Comparison of ENCODE assay signal across 9 cellular contexts in genomic region chr19:6276447-6276846, GRCh38. TPM values are rescaled to one million over a fixed set of nuclear protein-coding genes. Genes with fewer than 3 reads are reported as not detected.
DNase-seq lines count a peak whose midpoint lies in the region; ATAC-seq and TF ChIP-seq lines count a peak whose summit lies in the region.
"Had no signal": no experiment of that assay in that cellular context is flagged by ENCODE, and none has a peak within 500 bp of the region (broad histone marks: within the 10 kb centered on the region; RNA-seq: fewer than 3 reads in every experiment).

No MANE protein-coding gene starts in this region.

- H3K4me1 ChIP-seq in heart left ventricle, result peaks cover 37 to 83% (median 72%) of the 10 kb centered on the region in 12 donors

- no peak for TF ChIP-seq POLR2A in heart left ventricle (IDR thresholded peaks at IDR 0.05)

- H3K27me3 ChIP-seq in heart left ventricle, result no peaks in the 10 kb centered on the region

- H3K36me3 Mint-ChIP-seq in WTC11, result no peaks in the 10 kb centered on the region; the same call in 1 of the 2 replicates

- H3K4me1 Mint-ChIP-seq in WTC11, result peaks cover 72% of the 10 kb centered on the region

- ATAC-seq in WTC11 (no peak), heart left ventricle (no peak)
- ATAC-seq in activated CD4-positive, CD25-positive, alpha-beta regulatory T cell treated with anti-CD3 and anti-CD28 coated beads, Interleukin-2, amount 50 U/mL, for 24 hours, result no peak

- no peaks in the 10 kb centered on the region for H3K9me3 ChIP-seq in heart left ventricle

- H3K4me3 Mint-ChIP-seq in WTC11, result no peak overlapping the region

- POLR2A ChIA-PET in WTC11 (lab: Charles Lee), result no interaction called here

- peak; percentile 32 for DNase-seq in ELF-1 (ENCODE audit: low read depth, low spot score)
- no peak for DNase-seq in WTC11 (ENCODE audit: low spot score)
- peak in 3 of 5 donors; percentile 45 to 80 (median 65) for DNase-seq in heart left ventricle
- peak; percentile 62 for DNase-seq in skeletal muscle cell (ENCODE audit: low read depth)
- no peak for DNase-seq in NCI-H526 treated with DMSO at 0.1 percent for 48 hours (lab: John Stamatoyannopoulos, UW)
- no peak for DNase-seq in SW480 (ENCODE audit: low spot score)
- DNase-seq in anterior cingulate cortex (lab: John Stamatoyannopoulos, UW), result no peak

- CTCF ChIA-PET in WTC11 (lab: Charles Lee), result interaction anchor here (2.3 kb wide), 1 partner anchor 58 kb away, joined by 12 read pairs; no protein-coding TSS in a partner anchor

- intact Hi-C loops in heart left ventricle (cut with DNase I), result loop anchor here in 5 of 10 donors (5.0 to 10.0 kb wide), 4 partner anchors 39 to 96 kb away; partner anchors contain the start of gene ALKBH7 (in 1 of the 5)

- H3K36me3 ChIP-seq in heart left ventricle, result no peaks in the 10 kb centered on the region

- 51 to 71% (median 61%) methylated on average over 12 of the region's 12 CpGs for WGBS in heart left ventricle, 4 donors

- H3K9me3 Mint-ChIP-seq in WTC11, result peaks cover 5% of the 10 kb centered on the region

- H3K4me3 ChIP-seq in heart left ventricle (peak overlapping the region in 2 of 12 donors; percentile 2 to 8), skeletal muscle cell (ENCODE audit: low read depth, low read length) (peak overlapping the region; percentile 10)

- H3K27me3 Mint-ChIP-seq in WTC11 (ENCODE audit: low read depth), result peaks cover 6% of the 10 kb centered on the region; the same call in 1 of the 2 replicates

- peak overlapping the region; percentile 40 for H3K27ac Mint-ChIP-seq in WTC11

- TF ChIP-seq CTCF in WTC11 (IDR thresholded peaks at IDR 0.05) (no peak), heart left ventricle (IDR thresholded peaks at IDR 0.05) (no peak)

- peak overlapping the region in 9 of 12 donors; percentile 7 to 95 (median 47) for H3K27ac ChIP-seq in heart left ventricle

TF ChIP-seq in WTC11, 78 proteins besides CTCF, POLR2A, EP300 and RAD21:
- TF ChIP-seq NR3C1 (CRISPR knock-in tag; conservative IDR thresholded peaks at IDR 0.05; ENCODE audit: low read depth) (no peak), ZNF281 (CRISPR knock-in tag; IDR thresholded peaks at IDR 0.05) (no peak), NFYB (CRISPR knock-in tag; conservative IDR thresholded peaks at IDR 0.05; ENCODE audit: low read depth) (no peak), CREB1 (CRISPR knock-in tag; IDR thresholded peaks at IDR 0.05) (no peak), ZBTB21 (CRISPR knock-in tag; IDR thresholded peaks at IDR 0.05; ENCODE audit: borderline replicate concordance) (no peak), ERG (CRISPR knock-in tag; IDR thresholded peaks at IDR 0.05) (no peak)

RNA-seq across cellular contexts. Expression of gene MLLT1, which starts 3.3 kb away (rescaled TPM):
- total RNA-seq in WTC11 (2021) (49.9 to 58.2 TPM (median 50.2 TPM) in 3 replicates), heart left ventricle (10 to 100 TPM; 21.0 to 45.9 (median 34.9) TPM)
- 10 to 100 TPM; 17.8 to 38.2 TPM for polyA plus RNA-seq in heart left ventricle

RNA-seq across cellular contexts. Expression of gene ACER1, which starts 57.0 kb away (rescaled TPM):
- total RNA-seq in WTC11 (2021) (not detected in 3 replicates), heart left ventricle (not detected)
- not detected for polyA plus RNA-seq in heart left ventricle
- total RNA-seq: activated CD8-positive, alpha-beta memory T cell treated with anti-CD3 and anti-CD28 coated beads for 36 hours had no signal

Comparison
In these comparisons a context has a peak if more than half of its experiments do, and no peak if none do; other contexts are left out.
1. DNase-seq: peak in ELF-1 (single experiment), heart left ventricle (3 of 5) and skeletal muscle cell (single experiment); none in WTC11 (single experiment), NCI-H526 treated with DMSO at 0.1 percent for 48 hours (single experiment), SW480 (single experiment) and anterior cingulate cortex (0 of 58).